In genomic region chr15:70741677-70742293, GRCh38 we compare ENCODE assay signal across 9 cellular contexts. TPM values are rescaled to one million over a fixed set of nuclear protein-coding genes. Genes with fewer than 3 reads are reported as not detected.
DNase-seq lines count a peak whose midpoint lies in the region; ATAC-seq and TF ChIP-seq lines count a peak whose summit lies in the region.
"Had no signal": no experiment of that assay in that cellular context is flagged by ENCODE, and none has a peak within 500 bp of the region (broad histone marks: within the 10 kb centered on the region; RNA-seq: fewer than 3 reads in every experiment).

No MANE protein-coding gene starts in this region.

- no peak for TF ChIP-seq CTCF in left lung (IDR thresholded peaks at IDR 0.05)
- no peak for TF ChIP-seq CTCF in vagina (IDR thresholded peaks at IDR 0.05)

- H3K27ac ChIP-seq in left lung (peak overlapping the region; percentile 63 to 64), vagina (peak overlapping the region; percentile 78)

- intact Hi-C loops in Right ventricle myocardium superior (cut with DNase I), result no loop called here
- intact Hi-C loops in Right ventricle myocardium inferior (cut with DNase I), result no loop called here
- intact Hi-C loops in left lung (cut with DNase I), result no loop called here
- intact Hi-C loops in vagina (cut with DNase I), result no loop called here

- no peak for TF ChIP-seq POLR2A in vagina (IDR thresholded peaks at IDR 0.05)

- peaks cover 0 to 20% of the 10 kb centered on the region in 2 donors for H3K27me3 ChIP-seq in left lung
- no peaks in the 10 kb centered on the region for H3K27me3 ChIP-seq in vagina

- H3K9me3 ChIP-seq in left lung, result no peaks in the 10 kb centered on the region
- no peaks in the 10 kb centered on the region for H3K9me3 ChIP-seq in vagina

- H3K4me1 ChIP-seq in left lung (peaks cover 21 to 31% of the 10 kb centered on the region in 2 donors), vagina (peaks cover 43% of the 10 kb centered on the region)

- ATAC-seq in Right ventricle myocardium superior (ENCODE audit: poor library complexity), result peak; percentile 36
- no peak for ATAC-seq in Right ventricle myocardium inferior
- ATAC-seq in left lung, result peak; percentile 66
- ATAC-seq in activated CD4-positive, CD25-positive, alpha-beta regulatory T cell treated with anti-CD3 and anti-CD28 coated beads, Interleukin-2, amount 50 U/mL, for 24 hours, result no peak

- H3K4me3 ChIP-seq in left lung, result no peak overlapping the region
- H3K4me3 ChIP-seq in vagina, result no peak overlapping the region

- H3K36me3 ChIP-seq in left lung, result no peaks in the 10 kb centered on the region
- H3K36me3 ChIP-seq in vagina, result no peaks in the 10 kb centered on the region

- DNase-seq in Right ventricle myocardium superior, result no peak
- no peak for DNase-seq in Right ventricle myocardium inferior (ENCODE audit: missing footprints)
- DNase-seq in amniotic epithelial cell (ENCODE audit: low read depth), result peak; percentile 67
- DNase-seq in left lung, result no peak
- no peak for DNase-seq in vagina (ENCODE audit: extremely low spot score in 2 of 2)
- DNase-seq in stimulated activated CD8-positive, alpha-beta memory T cell treated with anti-CD3 and anti-CD28 coated beads, Interleukin-4, amount 100 ng/mL, for 48 hours, result no peak
- DNase-seq in epidermal melanocyte (ENCODE audit: insufficient read length, low spot score), result no peak
- DNase-seq: NCI-H2107 had no signal

RNA-seq across cellular contexts. Expression of gene UACA, which starts 21.6 kb away (rescaled TPM):
- 27.9 TPM for total RNA-seq in Right ventricle myocardium superior
- total RNA-seq in Right ventricle myocardium inferior, result 25.8 TPM
- total RNA-seq in left lung, result 10 to 100 TPM; 43.2 to 45.2 TPM
- 40.3 TPM for total RNA-seq in vagina

Comparison
In these comparisons a context has a peak if more than half of its experiments do, and no peak if none do; other contexts are left out.
1. ATAC-seq: peak in Right ventricle myocardium superior (single experiment) and left lung (single experiment); none in Right ventricle myocardium inferior (single experiment) and activated CD4-positive, CD25-positive, alpha-beta regulatory T cell treated with anti-CD3 and anti-CD28 coated beads, Interleukin-2, amount 50 U/mL, for 24 hours (0 of 2).